Comparison of ENCODE assay signal across 20 cellular contexts in the genomic region with DNA sequence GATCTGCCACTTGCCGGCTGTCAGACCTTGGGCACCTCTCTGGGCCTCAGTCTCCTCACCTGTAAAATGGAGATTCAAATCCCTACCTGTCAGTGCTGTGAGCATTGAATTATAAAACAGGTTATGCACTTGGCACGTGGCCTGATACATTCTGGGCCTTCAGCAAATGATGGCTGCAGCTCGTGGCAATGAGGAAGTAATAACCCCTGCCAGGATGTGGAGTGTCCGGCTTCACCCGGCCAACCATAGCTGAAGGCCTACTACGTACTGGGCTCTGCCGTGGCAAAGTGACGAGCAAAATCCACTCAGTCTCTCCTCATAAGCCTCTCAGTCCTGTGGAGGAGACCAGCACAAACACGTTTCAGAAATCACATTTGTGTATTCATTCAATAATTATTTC. TPM values are rescaled to one million over a fixed set of nuclear protein-coding genes. Genes with fewer than 3 reads are reported as not detected.
"Had no signal": no experiment of that assay in that cellular context is flagged by ENCODE, and none has a peak within 500 bp of the region (broad histone marks: within the 10 kb centered on the region; RNA-seq: fewer than 3 reads in every experiment).

No MANE protein-coding gene starts in this region.

- DNase-seq: activated CD4-positive, alpha-beta T cell treated with anti-CD3 and anti-CD28 coated beads for 4 hours; activated CD8-positive, alpha-beta memory T cell treated with anti-CD3 and anti-CD28 coated beads, Interleukin-2, amount 50 U/mL, for 48 hours; activated CD8-positive, alpha-beta T cell treated with anti-CD3 and anti-CD28 coated beads for 36 hours; activated effector memory CD4-positive, alpha-beta T cell treated with Interleukin-2 at 50 U/mL for 16 hours; activated naive CD4-positive, alpha-beta T cell; activated T-cell treated with anti-CD3 and anti-CD28 coated beads, Interleukin-2, amount 50 U/mL, for 1 hour; aorta; caudate nucleus; KG1; MG63; MV-4-11; NCI-H1092 treated with DMSO at 0.1 percent for 48 hours; NCI-H1417 treated with DMSO at 0.1 percent for 48 hours; NCI-H1694; NCI-H2081; NCI-H446; NCI-H524; SHP77 treated with DMSO at 0.1 percent for 48 hours had no signal

- FAIRE-seq: RCC 7860 had no signal

- H3K27me3 ChIP-seq: breast epithelium, MG63 had no signal

- H3K9me3 ChIP-seq: breast epithelium, MG63 had no signal

- H3K27ac ChIP-seq: breast epithelium had no signal

- H3K4me3 ChIP-seq: breast epithelium, MG63 had no signal

- H3K4me1 ChIP-seq: breast epithelium had no signal

- H3K36me3 ChIP-seq: breast epithelium, MG63 had no signal

RNA-seq across cellular contexts. Expression of gene VSTM2L, which starts 10.9 kb away (rescaled TPM):
- polyA plus RNA-seq: aorta had no signal
